ENCODE assay signal across 24 cellular contexts in genomic region chr9:122820490-122820845, GRCh38. TPM values are rescaled to one million over a fixed set of nuclear protein-coding genes. Genes with fewer than 3 reads are reported as not detected.
DNase-seq lines count a peak whose midpoint lies in the region; ATAC-seq and TF ChIP-seq lines count a peak whose summit lies in the region.
"Had no signal": no experiment of that assay in that cellular context is flagged by ENCODE, and none has a peak within 500 bp of the region (broad histone marks: within the 10 kb centered on the region; RNA-seq: fewer than 3 reads in every experiment).

No MANE protein-coding gene starts in this region.

- H3K36me3 Mint-ChIP-seq in CD14-positive monocyte (peaks cover 48 to 62% of the 10 kb centered on the region in 2 donors), progenitor cell of endocrine pancreas (ENCODE audit: insufficient read depth) (peaks cover 23% of the 10 kb centered on the region)
- H3K36me3 Mint-ChIP-seq in CD8-positive, alpha-beta T cell: peaks cover 62% of the 10 kb centered on the region

- ATAC-seq in CD8-positive, alpha-beta T cell: no peak
- ATAC-seq in HG03045 (IDR thresholded peaks at IDR 0.05; ENCODE audit: unreplicated experiment): no peak
- ATAC-seq in activated CD4-positive, CD25-positive, alpha-beta regulatory T cell treated with anti-CD3 and anti-CD28 coated beads, Interleukin-2, amount 50 U/mL, for 24 hours: no peak
- ATAC-seq: gastroesophageal sphincter had no signal

- no peak overlapping the region for H3K27ac ChIP-seq in CD8-positive, alpha-beta T cell (ENCODE audit: low read depth, low read length)
- peak overlapping the region in 56 of 59 donors; percentile 14 to 91 (median 75) for H3K27ac ChIP-seq in dorsolateral prefrontal cortex
- H3K27ac ChIP-seq: cardiac muscle cell had no signal

- H3K36me3 ChIP-seq in CD8-positive, alpha-beta T cell (ENCODE audit: insufficient read depth, low read length): peaks cover 23% of the 10 kb centered on the region

- H3K27me3 Mint-ChIP-seq in CD14-positive monocyte (ENCODE audit: low read depth in 3 of 3) (peaks cover 0 to 2% (median 0%) of the 10 kb centered on the region in 3 donors), progenitor cell of endocrine pancreas (no peaks in the 10 kb centered on the region)
- no peaks in the 10 kb centered on the region for H3K27me3 Mint-ChIP-seq in CD8-positive, alpha-beta T cell (ENCODE audit: low read depth)
- H3K27me3 Mint-ChIP-seq: stimulated activated naive CD8-positive, alpha-beta T cell treated with anti-CD3 and anti-CD28 coated beads, Interleukin-15, Interleukin-2, amounts not matched to agents 100 ng/mL and 50 ng/mL, for 24 hours had no signal

- DNase-seq in CD14-positive monocyte (ENCODE audit: low spot score): no peak
- DNase-seq in CD8-positive, alpha-beta T cell: no peak
- no peak for DNase-seq in dorsolateral prefrontal cortex
- no peak for DNase-seq in progenitor cell of endocrine pancreas (ENCODE audit: low spot score, unreplicated experiment)
- DNase-seq in GM10266 (ENCODE audit: extremely low spot score): no peak
- DNase-seq: activated CD4-positive, alpha-beta T cell treated with anti-CD3 and anti-CD28 coated beads for 4 hours; kidney glomerular epithelial cell; NCI-H1105 treated with DMSO at 0.1 percent for 48 hours; NCI-H524; small intestine; stimulated activated CD4-positive, alpha-beta T cell treated with anti-CD3 and anti-CD28 coated beads, Interleukin-4, amount 100 ng/mL, for 1 hour; SW 1271; trophoblast cell had no signal

- intact Hi-C loops in CD14-positive monocyte (cut with micrococcal nuclease) (loop anchor here in 1 of 2 donors (10.0 kb wide), 1 partner anchor 556 kb away; the partner anchor contains the start of genes MRRF and RBM18), dorsolateral prefrontal cortex (cut with DNase I) (loop anchor here (10.0 kb wide), 3 partner anchors 84 to 726 kb away; partner anchors contain the start of genes RABGAP1 (in 1 of the 2), RC3H2 (in 1 of the 2) and TTLL11 (in 1 of the 2))
- intact Hi-C loops in CD8-positive, alpha-beta T cell (cut with DNase I, micrococcal nuclease): loop anchor here in 1 of 2 experiments (10.0 kb wide), 2 partner anchors 444 to 1594 kb away; partner anchors contain the start of genes PSMB7 and STRBP

- H3K4me3 Mint-ChIP-seq in CD14-positive monocyte (no peak overlapping the region), progenitor cell of endocrine pancreas (ENCODE audit: low read depth) (no peak overlapping the region)
- no peak overlapping the region for H3K4me3 Mint-ChIP-seq in CD8-positive, alpha-beta T cell
- H3K4me3 Mint-ChIP-seq: mesothelial cell of epicardium; stimulated activated naive CD8-positive, alpha-beta T cell treated with anti-CD3 and anti-CD28 coated beads, Interleukin-15, Interleukin-2, amounts not matched to agents 100 ng/mL and 50 ng/mL, for 24 hours had no signal

- H3K4me1 Mint-ChIP-seq in CD14-positive monocyte: peaks cover 28% of the 10 kb centered on the region
- peaks cover 66% of the 10 kb centered on the region for H3K4me1 Mint-ChIP-seq in CD8-positive, alpha-beta T cell (ENCODE audit: low read depth)
- H3K4me1 Mint-ChIP-seq in progenitor cell of endocrine pancreas (ENCODE audit: low read depth): peaks cover 8% of the 10 kb centered on the region

- POLR2A ChIA-PET in CD8-positive, alpha-beta T cell (lab: Charles Lee): interaction anchor here (0.6 to 1.5 kb wide), 2 partner anchors 8 to 26 kb away, joined by 3 to 5 read pairs; partner anchors contain the start of gene PDCL

- no peaks in the 10 kb centered on the region for H3K9me3 ChIP-seq in CD8-positive, alpha-beta T cell (ENCODE audit: low read length)
- H3K9me3 ChIP-seq: gastroesophageal sphincter had no signal

- CTCF ChIA-PET in CD8-positive, alpha-beta T cell (lab: Charles Lee): interaction anchor here (1.4 to 1.5 kb wide), 2 partner anchors 8 to 9 kb away, joined by 3 to 4 read pairs; partner anchors contain the start of gene PDCL

- peaks cover 21% of the 10 kb centered on the region for H3K4me1 ChIP-seq in CD8-positive, alpha-beta T cell (ENCODE audit: insufficient read depth, low read length)

- H3K4me3 ChIP-seq in CD8-positive, alpha-beta T cell (ENCODE audit: low read depth, low read length): no peak overlapping the region
- H3K4me3 ChIP-seq in dorsolateral prefrontal cortex: peak overlapping the region in 33 of 59 donors; percentile 9 to 54 (median 27)
- H3K4me3 ChIP-seq: cardiac muscle cell, gastroesophageal sphincter had no signal

- TF ChIP-seq CTCF in CD14-positive monocyte (IDR thresholded peaks at IDR 0.05) (no peak), dorsolateral prefrontal cortex (IDR thresholded peaks at IDR 0.05 in 54 of 56, conservative IDR thresholded peaks at IDR 0.05 in 2 of 56; ENCODE audit: low read depth in 1 of 56, partially characterized antibody in 56 of 56) (no peak), progenitor cell of endocrine pancreas (IDR thresholded peaks at IDR 0.05; ENCODE audit: unreplicated experiment) (no peak), GM10266 (IDR thresholded peaks at IDR 0.05; ENCODE audit: control insufficient read depth, insufficient read depth, low read depth, missing control alignments) (no peak)
- no peak for TF ChIP-seq CTCF in CD8-positive, alpha-beta T cell (IDR thresholded peaks at IDR 0.05)

- H3K27me3 ChIP-seq in CD8-positive, alpha-beta T cell (ENCODE audit: insufficient read depth, low read length): no peaks in the 10 kb centered on the region
- no peaks in the 10 kb centered on the region for H3K27me3 ChIP-seq in dorsolateral prefrontal cortex
- H3K27me3 ChIP-seq: cardiac muscle cell, gastroesophageal sphincter had no signal

- H3K9me3 Mint-ChIP-seq in CD14-positive monocyte: no peaks in the 10 kb centered on the region
- H3K9me3 Mint-ChIP-seq in CD8-positive, alpha-beta T cell: no peaks in the 10 kb centered on the region
- H3K9me3 Mint-ChIP-seq in progenitor cell of endocrine pancreas (ENCODE audit: low read depth): no peaks in the 10 kb centered on the region
- H3K9me3 Mint-ChIP-seq: activated T-helper 2 cell treated with anti-CD3 and anti-CD28 coated beads, Interferon-gamma antibody, Interleukin-2, Interleukin-4, amounts not matched to agents 10 μg/mL and 5 μg/mL and 100 μg/mL, durations not matched to agents 14 hours and 24 hours and 36 hours; mesothelial cell of epicardium; stimulated activated naive CD8-positive, alpha-beta T cell treated with anti-CD3 and anti-CD28 coated beads, Interleukin-15, Interleukin-2, amounts not matched to agents 100 ng/mL and 50 ng/mL, for 24 hours had no signal

- peak overlapping the region in 5 of 7 donors; percentile 28 to 79 (median 35) for H3K27ac Mint-ChIP-seq in CD14-positive monocyte
- H3K27ac Mint-ChIP-seq in CD8-positive, alpha-beta T cell: peak overlapping the region; percentile 55
- peak overlapping the region; percentile 77 for H3K27ac Mint-ChIP-seq in progenitor cell of endocrine pancreas
- H3K27ac Mint-ChIP-seq: activated T-helper 2 cell treated with anti-CD3 and anti-CD28 coated beads, Interferon-gamma antibody, Interleukin-2, Interleukin-4, amounts not matched to agents 10 μg/mL and 5 μg/mL and 100 μg/mL, durations not matched to agents 14 hours and 24 hours and 36 hours had no signal

RNA-seq across cellular contexts. Expression of gene PDCL, which starts 7.9 kb away (rescaled TPM):
- polyA plus RNA-seq in CD14-positive monocyte: 1 to 10 TPM; 7.2 to 8.2 TPM
- total RNA-seq in CD8-positive, alpha-beta T cell: 10 to 100 TPM; 27.5 to 29.2 TPM
- 10 to 100 TPM in 119 of 120 experiments, 1 to 10 TPM in 1; 9.1 to 30.1 (median 17.4) TPM for total RNA-seq in dorsolateral prefrontal cortex
- total RNA-seq in progenitor cell of endocrine pancreas: 31.2 and 33.3 TPM in 2 replicates

RNA-seq across cellular contexts. Expression of gene OR1K1, which starts 20.5 kb away (rescaled TPM):
- not detected for polyA plus RNA-seq in CD14-positive monocyte
- not detected for total RNA-seq in CD8-positive, alpha-beta T cell
- not detected for total RNA-seq in dorsolateral prefrontal cortex
- total RNA-seq in progenitor cell of endocrine pancreas: not detected in 2 replicates
- total RNA-seq: activated T-helper 2 cell treated with anti-CD3 and anti-CD28 coated beads, Interferon-gamma antibody, Interleukin-2, Interleukin-4, amounts not matched to agents 10 μg/mL and 5 μg/mL and 100 μg/mL, durations not matched to agents 14 hours and 24 hours and 36 hours; cardiac muscle cell; gastroesophageal sphincter; mesothelial cell of epicardium; posterior vena cava had no signal
- polyA plus RNA-seq: adipose tissue, esophagus, neural cell, small intestine had no signal

RNA-seq across cellular contexts. Expression of gene OR5C1, which starts 31.7 kb away (rescaled TPM):
- polyA plus RNA-seq in CD14-positive monocyte: not detected
- not detected for total RNA-seq in CD8-positive, alpha-beta T cell
- not detected for total RNA-seq in dorsolateral prefrontal cortex
- total RNA-seq in progenitor cell of endocrine pancreas: not detected in 2 replicates
- total RNA-seq: activated T-helper 2 cell treated with anti-CD3 and anti-CD28 coated beads, Interferon-gamma antibody, Interleukin-2, Interleukin-4, amounts not matched to agents 10 μg/mL and 5 μg/mL and 100 μg/mL, durations not matched to agents 14 hours and 24 hours and 36 hours; cardiac muscle cell; gastroesophageal sphincter; mesothelial cell of epicardium; posterior vena cava had no signal
- polyA plus RNA-seq: cardiac muscle cell, esophagus, neural cell, small intestine had no signal
